Comparison of ENCODE assay signal across 28 cellular contexts in the genomic region with DNA sequence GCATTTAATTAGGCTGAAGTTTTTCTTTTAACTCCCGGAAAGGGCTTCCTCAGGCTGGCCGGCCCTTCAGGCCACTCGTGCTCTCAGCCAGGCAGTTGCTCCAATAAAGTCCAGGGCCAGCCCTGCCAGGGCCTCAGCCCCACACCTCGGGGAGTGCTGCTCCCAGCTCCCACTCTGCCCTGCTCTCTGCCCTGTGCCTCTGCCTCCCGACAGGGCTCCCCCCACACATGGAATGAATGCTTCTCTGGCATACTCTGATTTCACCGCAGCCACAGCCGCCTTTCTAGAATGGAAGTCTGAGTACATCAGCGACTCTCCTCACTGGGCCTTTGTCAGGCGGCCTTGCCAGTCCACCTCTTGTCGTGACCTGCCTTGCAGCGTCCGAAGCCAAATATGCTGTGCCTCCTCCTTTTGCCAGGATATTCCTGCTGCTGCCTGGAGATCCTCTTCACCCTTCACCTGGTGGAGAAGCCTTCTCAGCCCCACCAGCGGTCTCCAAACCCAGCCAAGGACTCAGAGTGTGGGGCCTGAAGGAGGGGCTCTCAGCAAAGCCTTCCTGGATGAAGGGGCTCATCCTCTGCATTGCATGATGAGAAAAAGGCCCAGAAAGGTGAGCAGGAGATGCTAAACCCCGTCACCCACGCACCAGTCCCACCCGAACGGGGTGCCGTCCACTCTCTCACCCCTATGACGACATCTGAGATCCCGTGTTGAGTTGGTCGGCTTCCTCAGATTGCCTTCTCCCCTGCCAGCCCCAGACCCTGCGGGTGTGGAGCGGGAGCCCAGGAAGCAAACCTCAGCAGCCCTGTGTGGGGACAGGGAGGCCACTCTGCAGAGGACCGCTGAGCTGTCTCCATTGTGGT.
A peak's percentile ranks its signal among the peaks of the same experiment; 100 is the strongest.
DNase-seq lines count a peak whose midpoint lies in the region; ATAC-seq, FAIRE-seq and TF ChIP-seq lines count a peak whose summit lies in the region.
"Had no signal": no experiment of that assay in that cellular context is flagged by ENCODE, and none has a peak within 500 bp of the region (broad histone marks: within the 10 kb centered on the region; RNA-seq: fewer than 3 reads in every experiment).

No MANE protein-coding gene starts in this region.

- no peak for TF ChIP-seq CTCF in kidney (IDR thresholded peaks at IDR 0.05; ENCODE audit: borderline replicate concordance, extremely low read depth, insufficient read depth)
- no peak for TF ChIP-seq CTCF in dorsolateral prefrontal cortex (IDR thresholded peaks at IDR 0.05 in 54 of 56, conservative IDR thresholded peaks at IDR 0.05 in 2 of 56; ENCODE audit: low read depth in 1 of 56, partially characterized antibody in 56 of 56)
- no peak for TF ChIP-seq CTCF in WERI-Rb-1 (IDR thresholded peaks at IDR 0.05; ENCODE audit: low read depth, low read length)
- no peak for TF ChIP-seq CTCF in natural killer cell (IDR thresholded peaks at IDR 0.05)

- H3K9me3 Mint-ChIP-seq in natural killer cell, result no peaks in the 10 kb centered on the region
- H3K9me3 Mint-ChIP-seq: CD4-positive, alpha-beta T cell had no signal

- ATAC-seq in natural killer cell, result no peak
- ATAC-seq: heart right ventricle, K562, left ventricle myocardium superior had no signal

- H3K27ac ChIP-seq in kidney (ENCODE audit: low read depth in 2 of 2, low read length in 2 of 2), result no peak overlapping the region
- H3K27ac ChIP-seq in dorsolateral prefrontal cortex, result no peak overlapping the region
- no peak overlapping the region for H3K27ac ChIP-seq in WERI-Rb-1
- H3K27ac ChIP-seq: heart right ventricle, suprapubic skin had no signal

- no peak for FAIRE-seq in kidney (lab: Jason Lieb, UNC)
- FAIRE-seq: GM19239, K562 had no signal

- H3K36me3 ChIP-seq in H7 (replicated peaks; ENCODE audit: control insufficient read depth, insufficient read depth, low read length), result no peaks in the 10 kb centered on the region
- H3K36me3 ChIP-seq in kidney (ENCODE audit: control insufficient read depth in 1 of 2, insufficient read depth in 2 of 2, low read length in 2 of 2), result no peaks in the 10 kb centered on the region
- H3K36me3 ChIP-seq in WERI-Rb-1, result no peaks in the 10 kb centered on the region
- H3K36me3 ChIP-seq: heart right ventricle, suprapubic skin had no signal

- no peaks in the 10 kb centered on the region for H3K36me3 Mint-ChIP-seq in natural killer cell
- H3K36me3 Mint-ChIP-seq: activated naive CD8-positive, alpha-beta T cell had no signal

- H3K27ac Mint-ChIP-seq in natural killer cell, result no peak overlapping the region
- H3K27ac Mint-ChIP-seq: activated CD4-positive, alpha-beta T cell treated with anti-CD3 and anti-CD28 coated beads, Interleukin-2, amount 10 ng/mL, durations not matched to agents 7 days and 5 days; activated naive CD8-positive, alpha-beta T cell; CD4-positive, alpha-beta T cell; T-helper 2 cell treated with Interferon-gamma antibody and Interleukin-4, amounts not matched to agents 5 μg/mL and 100 μg/mL, for 36 hours had no signal

- H3K9me3 ChIP-seq in kidney (ENCODE audit: control insufficient read depth in 1 of 2, low read length in 2 of 2) (no peaks in the 10 kb centered on the region), WERI-Rb-1 (ENCODE audit: severe bottlenecking) (no peaks in the 10 kb centered on the region)
- H3K9me3 ChIP-seq: heart right ventricle, suprapubic skin had no signal

- no peak overlapping the region for H3K9ac ChIP-seq in kidney (ENCODE audit: low read length in 2 of 2)

- intact Hi-C loops in kidney (cut with DNase I), result no loop called here
- intact Hi-C loops in dorsolateral prefrontal cortex (cut with DNase I), result no loop called here
- intact Hi-C loops in natural killer cell (cut with micrococcal nuclease), result no loop called here

- H3K27me3 Mint-ChIP-seq in natural killer cell (ENCODE audit: low read depth in 2 of 2), result no peaks in the 10 kb centered on the region
- H3K27me3 Mint-ChIP-seq: activated CD4-positive, alpha-beta T cell treated with anti-CD3 and anti-CD28 coated beads, Interleukin-2, amount 10 ng/mL, durations not matched to agents 7 days and 5 days; activated naive CD8-positive, alpha-beta T cell; CD4-positive, alpha-beta T cell; central memory CD8-positive, alpha-beta T cell had no signal

- H3K4me1 ChIP-seq in kidney (ENCODE audit: control insufficient read depth in 1 of 2, insufficient read depth in 1 of 2, low read depth in 1 of 2, low read length in 2 of 2), result no peaks in the 10 kb centered on the region
- H3K4me1 ChIP-seq: heart right ventricle had no signal

- H3K4me3 Mint-ChIP-seq in natural killer cell, result no peak overlapping the region
- H3K4me3 Mint-ChIP-seq: activated CD4-positive, alpha-beta T cell treated with anti-CD3 and anti-CD28 coated beads, Interleukin-2, amount 10 ng/mL, durations not matched to agents 7 days and 5 days; activated naive CD8-positive, alpha-beta T cell; CD4-positive, alpha-beta T cell; central memory CD8-positive, alpha-beta T cell; T-helper 2 cell treated with Interferon-gamma antibody and Interleukin-4, amounts not matched to agents 5 μg/mL and 100 μg/mL, for 36 hours had no signal

- no peaks in the 10 kb centered on the region for H3K4me1 Mint-ChIP-seq in natural killer cell
- H3K4me1 Mint-ChIP-seq: activated CD4-positive, alpha-beta T cell treated with anti-CD3 and anti-CD28 coated beads, Interleukin-2, amount 10 ng/mL, durations not matched to agents 7 days and 5 days; central memory CD8-positive, alpha-beta T cell had no signal

- H3K4me3 ChIP-seq in H7 (ENCODE audit: insufficient read depth, low read depth, low read length), result no peak overlapping the region
- no peak overlapping the region for H3K4me3 ChIP-seq in kidney (ENCODE audit: low read length in 2 of 2)
- peak overlapping the region in 5 of 59 donors; percentile 0 to 27 (median 7) for H3K4me3 ChIP-seq in dorsolateral prefrontal cortex
- no peak overlapping the region for H3K4me3 ChIP-seq in WERI-Rb-1 (ENCODE audit: low read depth, low read length)
- H3K4me3 ChIP-seq: heart right ventricle, K562, smooth muscle cell, suprapubic skin had no signal

- H3K27me3 ChIP-seq in H7 (ENCODE audit: control insufficient read depth, insufficient read depth, low read length) (no peaks in the 10 kb centered on the region), dorsolateral prefrontal cortex (no peaks in the 10 kb centered on the region), WERI-Rb-1 (ENCODE audit: insufficient read depth, low read depth, severe bottlenecking) (no peaks in the 10 kb centered on the region)
- H3K27me3 ChIP-seq: suprapubic skin had no signal

- DNase-seq in H7, result peak; percentile 27
- peak; percentile 29 for DNase-seq in activated CD8-positive, alpha-beta memory T cell treated with anti-CD3 and anti-CD28 coated beads, Interleukin-2, amount 50 U/mL, for 48 hours
- DNase-seq in kidney, result peak; percentile 72
- DNase-seq in retina, result peak; percentile 45
- no peak for DNase-seq in dorsolateral prefrontal cortex
- DNase-seq in WERI-Rb-1, result no peak
- no peak for DNase-seq in natural killer cell
- DNase-seq: activated CD4-positive, alpha-beta T cell treated with anti-CD3 and anti-CD28 coated beads, Interleukin-2, amount 10 ng/mL, durations not matched to agents 7 days and 5 days; aorta; DMS 273 treated with DMSO at 0.1 percent for 48 hours; effector CD8-positive, alpha-beta T cell; erythroblast; heart right ventricle; left ventricle myocardium superior; MM.1S; NCI-H1417; NCI-H2081; NCI-H226; NCI-H774; stimulated activated CD4-positive, alpha-beta T cell treated with anti-CD3 and anti-CD28 coated beads, Interleukin-2, amount 100 ng/mL, for 24 hours had no signal

Comparison
In these comparisons a context has a peak if more than half of its experiments do, and no peak if none do; other contexts are left out.
1. DNase-seq: peak in H7 (single experiment), activated CD8-positive, alpha-beta memory T cell treated with anti-CD3 and anti-CD28 coated beads, Interleukin-2, amount 50 U/mL, for 48 hours (single experiment), kidney (single experiment) and retina (single experiment); none in dorsolateral prefrontal cortex (0 of 10), WERI-Rb-1 (single experiment) and natural killer cell (single experiment).